9 cellular contexts compared by ENCODE assay signal in genomic region chr2:223930002-223930976, GRCh38. TPM values are rescaled to one million over a fixed set of nuclear protein-coding genes. Genes with fewer than 3 reads are reported as not detected.
A peak's percentile ranks its signal among the peaks of the same experiment; 100 is the strongest.
DNase-seq lines count a peak whose midpoint lies in the region; ATAC-seq and TF ChIP-seq lines count a peak whose summit lies in the region.
"Had no signal": no experiment of that assay in that cellular context is flagged by ENCODE, and none has a peak within 500 bp of the region (broad histone marks: within the 10 kb centered on the region; RNA-seq: fewer than 3 reads in every experiment).

No MANE protein-coding gene starts in this region.

- intact Hi-C loops in esophagus squamous epithelium (cut with DNase I) = no loop called here

- H3K36me3 ChIP-seq in iPS-15b (ENCODE audit: control insufficient read depth, insufficient read depth, low read length) = no peaks in the 10 kb centered on the region
- H3K36me3 ChIP-seq in esophagus squamous epithelium = no peaks in the 10 kb centered on the region

- 78 to 80% methylated on average over 17 to 19 of the region's 23 CpGs for WGBS in esophagus squamous epithelium, 2 donors

- H3K27me3 Mint-ChIP-seq in activated naive CD8-positive, alpha-beta T cell treated with anti-CD3 and anti-CD28 coated beads, Interleukin-2, amount 10 ng/mL, durations not matched to agents 7 days and 5 days = no peaks in the 10 kb centered on the region

- H3K9me3 Mint-ChIP-seq in activated naive CD8-positive, alpha-beta T cell treated with anti-CD3 and anti-CD28 coated beads, Interleukin-2, amount 10 ng/mL, durations not matched to agents 7 days and 5 days = peaks cover 4% of the 10 kb centered on the region
- no peaks in the 10 kb centered on the region for H3K9me3 Mint-ChIP-seq in stimulated activated effector memory CD8-positive, alpha-beta T cell treated with anti-CD3 and anti-CD28 coated beads, Interleukin-12 subunit alpha, Interleukin-12 subunit beta, amount 100 ng/mL, for 72 hours

- peaks cover 25% of the 10 kb centered on the region for H3K36me3 Mint-ChIP-seq in activated naive CD8-positive, alpha-beta T cell treated with anti-CD3 and anti-CD28 coated beads, Interleukin-2, amount 10 ng/mL, durations not matched to agents 7 days and 5 days
- H3K36me3 Mint-ChIP-seq in stimulated activated effector memory CD8-positive, alpha-beta T cell treated with anti-CD3 and anti-CD28 coated beads, Interleukin-12 subunit alpha, Interleukin-12 subunit beta, amount 100 ng/mL, for 72 hours = peaks cover 6% of the 10 kb centered on the region

- no peaks in the 10 kb centered on the region for H3K9me3 ChIP-seq in iPS-15b (ENCODE audit: control insufficient read depth, insufficient read depth, low read length)
- peaks cover 0 to 4% (median 0%) of the 10 kb centered on the region in 3 donors for H3K9me3 ChIP-seq in esophagus squamous epithelium

- TF ChIP-seq CTCF in esophagus squamous epithelium (IDR thresholded peaks at IDR 0.05) = no peak

- peaks cover 9% of the 10 kb centered on the region for H3K4me1 ChIP-seq in iPS-15b (ENCODE audit: control insufficient read depth, insufficient read depth, low read length)
- peaks cover 0 to 46% (median 21%) of the 10 kb centered on the region in 3 donors for H3K4me1 ChIP-seq in esophagus squamous epithelium

- TF ChIP-seq POLR2A in esophagus squamous epithelium (IDR thresholded peaks at IDR 0.05) = no peak

- POLR2A ChIA-PET in activated naive CD8-positive, alpha-beta T cell treated with anti-CD3 and anti-CD28 coated beads, Interleukin-2, amount 10 ng/mL, durations not matched to agents 7 days and 5 days (lab: Charles Lee) = interaction anchor here (0.7 to 1.4 kb wide), 3 partner anchors 15 to 20 kb away, joined by 3 to 5 read pairs (median 4); partner anchors contain the start of gene WDFY1

- H3K9ac ChIP-seq in iPS-15b (ENCODE audit: low read depth, low read length) = peak overlapping the region; percentile 37

- H3K27ac Mint-ChIP-seq in activated naive CD8-positive, alpha-beta T cell treated with anti-CD3 and anti-CD28 coated beads, Interleukin-2, amount 10 ng/mL, durations not matched to agents 7 days and 5 days = peak overlapping the region; percentile 69
- peak overlapping the region; percentile 71 for H3K27ac Mint-ChIP-seq in stimulated activated effector memory CD8-positive, alpha-beta T cell treated with anti-CD3 and anti-CD28 coated beads, Interleukin-12 subunit alpha, Interleukin-12 subunit beta, amount 100 ng/mL, for 72 hours

- H3K4me3 ChIP-seq in iPS-15b (ENCODE audit: low read depth, low read length) (no peak overlapping the region), esophagus squamous epithelium (no peak overlapping the region)

- peaks cover 41% of the 10 kb centered on the region for H3K4me1 Mint-ChIP-seq in activated naive CD8-positive, alpha-beta T cell treated with anti-CD3 and anti-CD28 coated beads, Interleukin-2, amount 10 ng/mL, durations not matched to agents 7 days and 5 days
- H3K4me1 Mint-ChIP-seq in stimulated activated effector memory CD8-positive, alpha-beta T cell treated with anti-CD3 and anti-CD28 coated beads, Interleukin-12 subunit alpha, Interleukin-12 subunit beta, amount 100 ng/mL, for 72 hours = peaks cover 49% of the 10 kb centered on the region

- H3K27me3 ChIP-seq in iPS-15b (ENCODE audit: control insufficient read depth, insufficient read depth, low read length) (no peaks in the 10 kb centered on the region), esophagus squamous epithelium (no peaks in the 10 kb centered on the region)

- peak; percentile 23 for ATAC-seq in activated naive CD8-positive, alpha-beta T cell treated with anti-CD3 and anti-CD28 coated beads, Interleukin-2, amount 10 ng/mL, durations not matched to agents 7 days and 5 days (ENCODE audit: low read depth)
- ATAC-seq in stimulated activated effector memory CD8-positive, alpha-beta T cell treated with anti-CD3 and anti-CD28 coated beads, Interleukin-12 subunit alpha, Interleukin-12 subunit beta, amount 100 ng/mL, for 72 hours = peak; percentile 68
- ATAC-seq in HG02870 (IDR thresholded peaks at IDR 0.05; ENCODE audit: unreplicated experiment) (no peak), GM21825 (IDR thresholded peaks at IDR 0.05; ENCODE audit: unreplicated experiment) (no peak)

- H3K27ac ChIP-seq in esophagus squamous epithelium = no peak overlapping the region

- H3K4me3 Mint-ChIP-seq in activated naive CD8-positive, alpha-beta T cell treated with anti-CD3 and anti-CD28 coated beads, Interleukin-2, amount 10 ng/mL, durations not matched to agents 7 days and 5 days = peak overlapping the region; percentile 68
- H3K4me3 Mint-ChIP-seq in stimulated activated effector memory CD8-positive, alpha-beta T cell treated with anti-CD3 and anti-CD28 coated beads, Interleukin-12 subunit alpha, Interleukin-12 subunit beta, amount 100 ng/mL, for 72 hours = peak overlapping the region; percentile 22

- DNase-seq in HuH-7.5 (ENCODE audit: low spot score) = peak; percentile 52
- no peak for DNase-seq in activated naive CD8-positive, alpha-beta T cell treated with anti-CD3 and anti-CD28 coated beads, Interleukin-2, amount 10 ng/mL, durations not matched to agents 7 days and 5 days
- DNase-seq in stimulated activated effector memory CD8-positive, alpha-beta T cell treated with anti-CD3 and anti-CD28 coated beads, Interleukin-12 subunit alpha, Interleukin-12 subunit beta, amount 100 ng/mL, for 72 hours (ENCODE audit: low spot score in 2 of 2) = no peak
- DNase-seq in RKO (ENCODE audit: low spot score) = no peak
- DNase-seq in esophagus squamous epithelium (lab: John Stamatoyannopoulos, UW) = no peak
- DNase-seq: GOT3 had no signal

RNA-seq across cellular contexts. Expression of gene WDFY1, which starts 14.8 kb away (rescaled TPM):
- 10 to 100 TPM; 58.8 to 59.1 TPM for total RNA-seq in activated naive CD8-positive, alpha-beta T cell treated with anti-CD3 and anti-CD28 coated beads, Interleukin-2, amount 10 ng/mL, durations not matched to agents 7 days and 5 days
- total RNA-seq in esophagus squamous epithelium = 10 to 100 TPM; 13.8 to 36.4 (median 21.3) TPM

RNA-seq across cellular contexts. Expression of gene MRPL44, which starts 27.0 kb away (rescaled TPM):
- total RNA-seq in activated naive CD8-positive, alpha-beta T cell treated with anti-CD3 and anti-CD28 coated beads, Interleukin-2, amount 10 ng/mL, durations not matched to agents 7 days and 5 days = 10 to 100 TPM; 28.3 to 29.0 TPM
- total RNA-seq in esophagus squamous epithelium = 10 to 100 TPM; 18.5 to 35.6 (median 23.5) TPM

Comparison
In these comparisons a context has a peak if more than half of its experiments do, and no peak if none do; other contexts are left out.
1. ATAC-seq: peak in activated naive CD8-positive, alpha-beta T cell treated with anti-CD3 and anti-CD28 coated beads, Interleukin-2, amount 10 ng/mL, durations not matched to agents 7 days and 5 days (single experiment) and stimulated activated effector memory CD8-positive, alpha-beta T cell treated with anti-CD3 and anti-CD28 coated beads, Interleukin-12 subunit alpha, Interleukin-12 subunit beta, amount 100 ng/mL, for 72 hours (single experiment); none in HG02870 (single experiment) and GM21825 (single experiment).